Comparison of ENCODE assay signal across 1 cellular context in genomic region chr3:64686446-64686908, GRCh38.
TF ChIP-seq lines count a peak whose summit lies in the region.

No MANE protein-coding gene starts in this region.

TF ChIP-seq in H1, 55 proteins besides CTCF, POLR2A, EP300 and RAD21 (continued from another document):
- TF ChIP-seq CHD7 (IDR thresholded peaks at IDR 0.05; ENCODE audit: insufficient replicate concordance, low read length) (no peak), SUZ12 (IDR thresholded peaks at IDR 0.05; ENCODE audit: low read length) (peak; percentile 67; the same call in 1 of the 2 replicates), CTBP2 (IDR thresholded peaks at IDR 0.05; ENCODE audit: borderline replicate concordance, insufficient read depth, insufficient read length, low read length) (peak; percentile 47), TBP (IDR thresholded peaks at IDR 0.05; ENCODE audit: low read depth, low read length) (no peak), EZH2 (IDR thresholded peaks at IDR 0.05; ENCODE audit: low read depth, low read length, severe bottlenecking) (peak; percentile 69), RFX5 (IDR thresholded peaks at IDR 0.05; ENCODE audit: borderline replicate concordance, low read depth, low read length) (no peak), CREB1 (IDR thresholded peaks at IDR 0.05) (no peak), GTF2F1 (IDR thresholded peaks at IDR 0.05; ENCODE audit: borderline replicate concordance, low read depth, low read length) (no peak), POU5F1 (IDR thresholded peaks at IDR 0.05; ENCODE audit: low read depth, low read length) (no peak), EGR1 (IDR thresholded peaks at IDR 0.05; ENCODE audit: borderline replicate concordance, low read depth, low read length) (no peak), ASH2L (IDR thresholded peaks at IDR 0.05; ENCODE audit: low read length) (no peak), CEBPB (IDR thresholded peaks at IDR 0.05; ENCODE audit: low read depth, low read length) (no peak), SP1 (IDR thresholded peaks at IDR 0.05; ENCODE audit: low read depth, low read length) (no peak), TEAD4 (IDR thresholded peaks at IDR 0.05; ENCODE audit: low read depth, low read length) (no peak), HDAC2 (IDR thresholded peaks at IDR 0.05; ENCODE audit: borderline replicate concordance in 1 of 2, low read depth in 2 of 2, low read length in 2 of 2) (no peak), ZNF274 (IDR thresholded peaks at IDR 0.05; ENCODE audit: borderline replicate concordance, extremely low read depth, low read length) (no peak), CHD2 (IDR thresholded peaks at IDR 0.05; ENCODE audit: low read length) (no peak), CHD1 (IDR thresholded peaks at IDR 0.05; ENCODE audit: low read depth, low read length) (no peak), KDM4A (IDR thresholded peaks at IDR 0.05; ENCODE audit: low read depth, low read length, severe bottlenecking) (no peak), SIRT6 (IDR thresholded peaks at IDR 0.05; ENCODE audit: low read length) (no peak), POLR2AphosphoS5 (IDR thresholded peaks at IDR 0.05; ENCODE audit: low read depth, low read length) (no peak), SP4 (IDR thresholded peaks at IDR 0.05; ENCODE audit: low read length) (no peak), YY1 (IDR thresholded peaks at IDR 0.05; ENCODE audit: low read depth, low read length) (no peak), ATF2 (IDR thresholded peaks at IDR 0.05; ENCODE audit: low read length) (no peak), TAF1 (IDR thresholded peaks at IDR 0.05; ENCODE audit: low read depth, low read length) (no peak), RNF2 (IDR thresholded peaks at IDR 0.05; ENCODE audit: borderline replicate concordance, low read depth, low read length, missing control alignments, poor library complexity, severe bottlenecking) (peak; percentile 38)
- TF ChIP-seq, protein P1, sequence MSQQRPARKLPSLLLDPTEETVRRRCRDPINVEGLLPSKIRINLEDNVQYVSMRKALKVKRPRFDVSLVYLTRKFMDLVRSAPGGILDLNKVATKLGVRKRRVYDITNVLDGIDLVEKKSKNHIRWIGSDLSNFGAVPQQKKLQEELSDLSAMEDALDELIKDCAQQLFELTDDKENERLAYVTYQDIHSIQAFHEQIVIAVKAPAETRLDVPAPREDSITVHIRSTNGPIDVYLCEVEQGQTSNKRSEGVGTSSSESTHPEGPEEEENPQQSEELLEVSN (IDR thresholded peaks at IDR 0.05) = no peak
